ENCODE assay signal across 8 cellular contexts in the genomic region with DNA sequence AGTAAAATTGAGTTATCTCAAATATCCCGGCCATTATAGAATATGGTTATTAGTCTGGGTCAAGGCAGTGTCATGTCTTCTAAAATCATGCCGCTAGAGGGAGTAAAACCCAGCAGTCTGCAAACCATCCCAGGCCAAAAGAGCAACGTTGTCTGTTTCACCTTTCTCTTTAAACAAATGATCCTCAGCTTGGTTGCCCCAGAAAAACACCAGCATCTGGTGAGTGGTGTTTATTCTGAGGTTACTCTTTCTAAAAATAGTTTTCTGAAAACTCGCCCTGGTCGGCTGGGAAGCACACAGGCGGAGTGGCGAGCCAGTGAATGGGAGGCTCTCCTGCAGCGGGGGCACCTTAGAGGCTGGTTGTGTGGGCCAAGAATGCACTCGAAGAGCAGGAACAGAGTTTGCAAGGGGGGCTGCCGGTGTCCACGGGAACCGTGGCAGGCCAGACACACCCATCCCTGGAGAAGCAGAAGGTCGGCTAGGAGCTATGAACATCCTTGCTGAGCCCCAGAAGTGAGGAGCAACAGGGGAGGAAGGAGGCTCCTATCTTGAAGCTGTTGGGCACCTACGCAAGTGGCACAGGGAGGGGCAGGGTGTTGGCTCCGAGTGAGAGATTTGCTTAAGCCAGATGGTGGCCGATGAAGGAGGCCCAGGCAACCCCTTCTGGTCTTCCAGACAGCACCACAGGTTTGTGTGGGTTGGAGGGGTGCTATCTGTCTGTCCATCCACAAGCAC.
DNase-seq lines count a peak whose midpoint lies in the region; ATAC-seq and TF ChIP-seq lines count a peak whose summit lies in the region.

No MANE protein-coding gene starts in this region.

- H3K4me2 ChIP-seq in PC-9 (no peak overlapping the region), neuronal stem cell (ENCODE audit: insufficient read depth, low read length, poor library complexity, severe bottlenecking) (no peak overlapping the region)

- H3K9me3 ChIP-seq in PC-9 (ENCODE audit: insufficient read depth, low read depth) (no peaks in the 10 kb centered on the region; the same call in 1 of the 2 replicates), neuronal stem cell (replicated peaks in 1 of 2; ENCODE audit: control insufficient read depth in 2 of 2, insufficient read depth in 1 of 2, low read depth in 1 of 2, low read length in 2 of 2) (peaks cover 0 to 4% of the 10 kb centered on the region in 2 donors), suprapubic skin (no peaks in the 10 kb centered on the region)

- H3K79me1 ChIP-seq in neuronal stem cell (ENCODE audit: low read depth, low read length) = no peaks in the 10 kb centered on the region

- no CpG with 5 or more reads among the region's 16 CpGs for WGBS in neuronal stem cell (ENCODE audit: extremely low coverage in 2 of 2, insufficient read length in 2 of 2, insufficient replicate concordance in 1 of 2), 2 donors
- 26% methylated on average over 16 of the region's 16 CpGs for WGBS in suprapubic skin

- BruUV-seq in PC-9 (replicated peaks; lab: Mats Ljungman, UMichigan) = no TSS peak

- no peak overlapping the region for H2BK15ac ChIP-seq in neuronal stem cell (ENCODE audit: low read length)

- no peak for TF ChIP-seq EP300 in suprapubic skin (IDR thresholded peaks at IDR 0.05)

- H2AFZ ChIP-seq in PC-9 (no peak overlapping the region), neuronal stem cell (ENCODE audit: low read length) (no peak overlapping the region)

- no peak overlapping the region for H3K23ac ChIP-seq in neuronal stem cell (ENCODE audit: low read depth, low read length, poor library complexity)

- POLR2A ChIA-PET in PC-9 (lab: Charles Lee; ENCODE audit: unreplicated experiment) = interaction anchor here (0.6 kb wide), 1 partner anchor 80 kb away, joined by 5 read pairs; no protein-coding TSS in a partner anchor

- no peak overlapping the region for H3K9ac ChIP-seq in neuronal stem cell (ENCODE audit: low read depth, low read length, poor library complexity)

- H3K4me1 ChIP-seq in PC-9 (replicated peaks; ENCODE audit: insufficient read depth) = peaks cover 18% of the 10 kb centered on the region
- peaks cover 0 to 3% of the 10 kb centered on the region in 2 donors for H3K4me1 ChIP-seq in neuronal stem cell (ENCODE audit: control insufficient read depth in 2 of 2, insufficient read depth in 1 of 2, low read depth in 1 of 2, low read length in 2 of 2)
- peaks cover 14% of the 10 kb centered on the region for H3K4me1 ChIP-seq in suprapubic skin

- H3K4me1 Mint-ChIP-seq in activated T-cell treated with anti-CD3 and anti-CD28 coated beads, Interleukin-2, amount 50 U/mL, for 4 hours (ENCODE audit: low read depth) = peaks cover 99% of the 10 kb centered on the region

- no peak overlapping the region for H3K4me3 ChIP-seq in PC-9
- no peak overlapping the region for H3K4me3 ChIP-seq in fibroblast of mammary gland (ENCODE audit: control insufficient read depth, low read depth, low read length)
- no peak overlapping the region for H3K4me3 ChIP-seq in neuronal stem cell (ENCODE audit: low read length in 2 of 2)
- H3K4me3 ChIP-seq in suprapubic skin = peak overlapping the region; percentile 10

- no peaks in the 10 kb centered on the region for H3K9me2 ChIP-seq in PC-9 (ENCODE audit: insufficient read depth)

- TF ChIP-seq POLR2A in suprapubic skin (IDR thresholded peaks at IDR 0.05) = no peak

- H3K36me3 ChIP-seq in PC-9 (ENCODE audit: low read depth) (no peaks in the 10 kb centered on the region), neuronal stem cell (replicated peaks in 1 of 2; ENCODE audit: control insufficient read depth in 2 of 2, insufficient read depth in 2 of 2, low read length in 2 of 2) (no peaks in the 10 kb centered on the region), suprapubic skin (no peaks in the 10 kb centered on the region)

- intact Hi-C loops in PC-9 (cut with micrococcal nuclease; ENCODE audit: unreplicated experiment) = loop anchor here (1.0 to 5.0 kb wide), 9 partner anchors 79 to 541 kb away; no protein-coding TSS in a partner anchor

- H4K8ac ChIP-seq in neuronal stem cell (ENCODE audit: low read depth, low read length) = no peak overlapping the region

- TF ChIP-seq CTCF in PC-9 (conservative IDR thresholded peaks at IDR 0.05) (peak; percentile 93), fibroblast of mammary gland (conservative IDR thresholded peaks at IDR 0.05; ENCODE audit: control insufficient read depth, insufficient read depth, low read depth, low read length) (peak; percentile 87), suprapubic skin (IDR thresholded peaks at IDR 0.05) (peak; percentile 62 to 73)

- peaks cover 6% of the 10 kb centered on the region for H3K9me3 Mint-ChIP-seq in activated T-cell treated with anti-CD3 and anti-CD28 coated beads, Interleukin-2, amount 50 U/mL, for 4 hours

- H4K91ac ChIP-seq in neuronal stem cell (ENCODE audit: low read depth, low read length, poor library complexity) = no peak overlapping the region

- no peak overlapping the region for H2BK12ac ChIP-seq in neuronal stem cell (ENCODE audit: low read length)

- H3K14ac ChIP-seq in neuronal stem cell (ENCODE audit: low read length) = no peak overlapping the region

- no peaks in the 10 kb centered on the region for H3K27me3 ChIP-seq in PC-9 (ENCODE audit: insufficient read depth, low read depth)
- H3K27me3 ChIP-seq in neuronal stem cell (ENCODE audit: control insufficient read depth in 3 of 3, insufficient read depth in 3 of 3, low read depth in 1 of 3, low read length in 3 of 3) = no peaks in the 10 kb centered on the region
- peaks cover 2% of the 10 kb centered on the region for H3K27me3 ChIP-seq in suprapubic skin

- H3K27me3 Mint-ChIP-seq in activated T-cell treated with anti-CD3 and anti-CD28 coated beads, Interleukin-2, amount 50 U/mL, for 4 hours (ENCODE audit: low read depth) = no peaks in the 10 kb centered on the region

- H2AK5ac ChIP-seq in neuronal stem cell (ENCODE audit: low read depth, low read length) = no peak overlapping the region

- peaks cover 1% of the 10 kb centered on the region for H3K36me3 Mint-ChIP-seq in activated T-cell treated with anti-CD3 and anti-CD28 coated beads, Interleukin-2, amount 50 U/mL, for 4 hours (ENCODE audit: insufficient read depth)

- peak; percentile 83 for ATAC-seq in GM21367 (IDR thresholded peaks at IDR 0.05; ENCODE audit: unreplicated experiment)
- peak; percentile 63 to 64 for ATAC-seq in activated T-cell treated with anti-CD3 and anti-CD28 coated beads, Interleukin-2, amount 50 U/mL, for 4 hours

- peak overlapping the region; percentile 11 for H3K18ac ChIP-seq in neuronal stem cell (ENCODE audit: low read length)

- CTCF ChIA-PET in PC-9 (lab: Charles Lee) = interaction anchor here (0.7 kb wide), 1 partner anchor 10 kb away, joined by 3 read pairs; no protein-coding TSS in a partner anchor

- H3K4ac ChIP-seq in neuronal stem cell (ENCODE audit: low read length) = no peak overlapping the region

- H4K20me1 ChIP-seq in PC-9 (ENCODE audit: insufficient read depth) = no peaks in the 10 kb centered on the region

- DNase-seq in DMS53 (lab: John Stamatoyannopoulos, UW) = peak; percentile 96
- peak; percentile 64 for DNase-seq in HPDE6-E6E7 (ENCODE audit: extremely low spot score)
- DNase-seq in PC-9 = peak; percentile 45 to 58
- DNase-seq in activated T-cell treated with anti-CD3 and anti-CD28 coated beads, Interleukin-2, amount 50 U/mL, for 4 hours = peak; percentile 58
- DNase-seq in fibroblast of mammary gland (ENCODE audit: low read depth) = peak; percentile 88
- DNase-seq in neuronal stem cell (ENCODE audit: low spot score) = peak; percentile 56
- no peak for DNase-seq in suprapubic skin (ENCODE audit: low spot score in 2 of 2)

- H3F3A ChIP-seq in PC-9 (ENCODE audit: insufficient read depth, low read depth) = no peaks in the 10 kb centered on the region

- no peaks in the 10 kb centered on the region for H3K79me2 ChIP-seq in PC-9 (ENCODE audit: low read depth)

- H3K27ac ChIP-seq in PC-9 (no peak overlapping the region), neuronal stem cell (replicated peaks; ENCODE audit: low read length) (no peak overlapping the region), suprapubic skin (peak overlapping the region; percentile 55)

- H2BK120ac ChIP-seq in neuronal stem cell (ENCODE audit: low read depth, low read length) = no peak overlapping the region

- peak overlapping the region; percentile 82 for H3K4me3 Mint-ChIP-seq in activated T-cell treated with anti-CD3 and anti-CD28 coated beads, Interleukin-2, amount 50 U/mL, for 4 hours

- H2BK5ac ChIP-seq in neuronal stem cell (ENCODE audit: low read length) = no peak overlapping the region

Comparison
In these comparisons a context has a peak if more than half of its experiments do, and no peak if none do; other contexts are left out.
1. DNase-seq: peak in DMS53 (single experiment), HPDE6-E6E7 (single experiment), PC-9 (2 of 2), activated T-cell treated with anti-CD3 and anti-CD28 coated beads, Interleukin-2, amount 50 U/mL, for 4 hours (single experiment), fibroblast of mammary gland (single experiment) and neuronal stem cell (single experiment); none in suprapubic skin (0 of 2).
2. Peak in every context shown above with its lines, with median percentiles within 50 percentile points of each other: CTCF ChIP-seq.